Comparison of ENCODE assay signal across 9 cellular contexts in genomic region chr5:135203593-135204036, GRCh38.
DNase-seq lines count a peak whose midpoint lies in the region; TF ChIP-seq lines count a peak whose summit lies in the region.
"Had no signal": no experiment of that assay in that cellular context is flagged by ENCODE, and none has a peak within 500 bp of the region (broad histone marks: within the 10 kb centered on the region; RNA-seq: fewer than 3 reads in every experiment).

No MANE protein-coding gene starts in this region.

- H3K4me3 ChIP-seq in fibroblast of pulmonary artery (replicated peaks; ENCODE audit: low read depth, low read length), result no peak overlapping the region
- H3K4me3 ChIP-seq: vagina had no signal

- in situ Hi-C loops in GM13977 (cut with MboI; ENCODE audit: low pct_unique_long_range_greater_than_20kb, low sequenced_read_pairs, unreplicated experiment), result no loop called here

- DNase-seq in AML-193 (lab: John Stamatoyannopoulos, UW), result peak; percentile 37 to 49
- DNase-seq in GM13977 (ENCODE audit: low spot score), result no peak
- peak; percentile 32 for DNase-seq in RPMI7951 (ENCODE audit: low read depth)
- no peak for DNase-seq in fibroblast of pulmonary artery (ENCODE audit: low read depth)
- no peak for DNase-seq in stimulated activated CD4-positive, alpha-beta T cell treated with anti-CD3 and anti-CD28 coated beads, Interleukin-15, amount 100 ng/mL, for 24 hours
- no peak for DNase-seq in DMS153 treated with DMSO at 0.1 percent for 48 hours (lab: John Stamatoyannopoulos, UW; ENCODE audit: unreplicated experiment)
- DNase-seq in cerebellar nuclear complex (lab: John Stamatoyannopoulos, UW), result no peak
- DNase-seq in amniotic stem cell (lab: John Stamatoyannopoulos, UW), result no peak

- TF ChIP-seq CTCF in GM13977 (IDR thresholded peaks at IDR 0.05; ENCODE audit: extremely low read depth, insufficient read depth, missing control alignments) (peak; percentile 40), fibroblast of pulmonary artery (IDR thresholded peaks at IDR 0.05; ENCODE audit: low read length, missing control alignments) (peak; percentile 38)

Comparison
In these comparisons a context has a peak if more than half of its experiments do, and no peak if none do; other contexts are left out.
1. DNase-seq: peak in AML-193 (2 of 2) and RPMI7951 (single experiment); none in GM13977 (single experiment), fibroblast of pulmonary artery (single experiment), stimulated activated CD4-positive, alpha-beta T cell treated with anti-CD3 and anti-CD28 coated beads, Interleukin-15, amount 100 ng/mL, for 24 hours (single experiment), DMS153 treated with DMSO at 0.1 percent for 48 hours (single experiment), cerebellar nuclear complex (0 of 2) and amniotic stem cell (single experiment).